2 cellular contexts compared by ENCODE assay signal in the genomic region with DNA sequence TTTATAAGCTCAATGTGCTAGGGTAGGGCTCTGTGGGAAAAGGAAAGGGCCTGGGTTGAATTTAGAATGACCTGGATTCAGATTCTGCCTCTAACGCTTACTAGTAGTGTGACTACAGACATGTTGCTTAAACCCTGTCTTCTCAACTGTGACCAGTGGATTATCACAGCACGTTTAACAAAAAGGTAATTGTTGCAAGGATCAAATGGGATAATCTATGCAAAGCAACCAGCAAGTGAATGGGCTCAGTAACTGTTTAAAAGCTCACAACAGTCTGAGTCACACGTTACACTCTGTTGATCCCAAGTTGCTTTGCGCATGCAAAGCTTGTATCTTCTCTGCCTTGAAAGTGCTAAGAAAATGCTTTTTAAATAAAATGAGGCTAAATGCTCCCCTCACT.
TF ChIP-seq lines count a peak whose summit lies in the region.

No MANE protein-coding gene starts in this region.

TF ChIP-seq in H1, 55 proteins besides CTCF, POLR2A, EP300 and RAD21 (continued from another document):
- 0 out of 2 replicates have a peak, but pooled peaks have one; percentile 15 for TF ChIP-seq BRCA1 (IDR thresholded peaks at IDR 0.05; ENCODE audit: low read depth, low read length)

TF ChIP-seq in HEK293T, 16 proteins besides CTCF, POLR2A, EP300 and RAD21 (continued from another document):
- TF ChIP-seq CTBP1 (IDR thresholded peaks at IDR 0.05; ENCODE audit: borderline replicate concordance) (no peak), ZNF384 (IDR thresholded peaks at IDR 0.05) (no peak), FOXM1 (IDR thresholded peaks at IDR 0.05; ENCODE audit: borderline replicate concordance) (no peak), L3MBTL2 (conservative IDR thresholded peaks at IDR 0.05) (no peak), ARNT (IDR thresholded peaks at IDR 0.05) (no peak), LEF1 (IDR thresholded peaks at IDR 0.05; ENCODE audit: borderline replicate concordance) (no peak), ELF4 (IDR thresholded peaks at IDR 0.05) (no peak), BHLHE40 (IDR thresholded peaks at IDR 0.05; ENCODE audit: borderline replicate concordance) (no peak), FOXA1 (IDR thresholded peaks at IDR 0.05) (no peak)
- TF ChIP-seq, protein P1, sequence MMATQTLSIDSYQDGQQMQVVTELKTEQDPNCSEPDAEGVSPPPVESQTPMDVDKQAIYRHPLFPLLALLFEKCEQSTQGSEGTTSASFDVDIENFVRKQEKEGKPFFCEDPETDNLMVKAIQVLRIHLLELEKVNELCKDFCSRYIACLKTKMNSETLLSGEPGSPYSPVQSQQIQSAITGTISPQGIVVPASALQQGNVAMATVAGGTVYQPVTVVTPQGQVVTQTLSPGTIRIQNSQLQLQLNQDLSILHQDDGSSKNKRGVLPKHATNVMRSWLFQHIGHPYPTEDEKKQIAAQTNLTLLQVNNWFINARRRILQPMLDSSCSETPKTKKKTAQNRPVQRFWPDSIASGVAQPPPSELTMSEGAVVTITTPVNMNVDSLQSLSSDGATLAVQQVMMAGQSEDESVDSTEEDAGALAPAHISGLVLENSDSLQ (IDR thresholded peaks at IDR 0.05): no peak
